13 cellular contexts compared by ENCODE assay signal in the genomic region with DNA sequence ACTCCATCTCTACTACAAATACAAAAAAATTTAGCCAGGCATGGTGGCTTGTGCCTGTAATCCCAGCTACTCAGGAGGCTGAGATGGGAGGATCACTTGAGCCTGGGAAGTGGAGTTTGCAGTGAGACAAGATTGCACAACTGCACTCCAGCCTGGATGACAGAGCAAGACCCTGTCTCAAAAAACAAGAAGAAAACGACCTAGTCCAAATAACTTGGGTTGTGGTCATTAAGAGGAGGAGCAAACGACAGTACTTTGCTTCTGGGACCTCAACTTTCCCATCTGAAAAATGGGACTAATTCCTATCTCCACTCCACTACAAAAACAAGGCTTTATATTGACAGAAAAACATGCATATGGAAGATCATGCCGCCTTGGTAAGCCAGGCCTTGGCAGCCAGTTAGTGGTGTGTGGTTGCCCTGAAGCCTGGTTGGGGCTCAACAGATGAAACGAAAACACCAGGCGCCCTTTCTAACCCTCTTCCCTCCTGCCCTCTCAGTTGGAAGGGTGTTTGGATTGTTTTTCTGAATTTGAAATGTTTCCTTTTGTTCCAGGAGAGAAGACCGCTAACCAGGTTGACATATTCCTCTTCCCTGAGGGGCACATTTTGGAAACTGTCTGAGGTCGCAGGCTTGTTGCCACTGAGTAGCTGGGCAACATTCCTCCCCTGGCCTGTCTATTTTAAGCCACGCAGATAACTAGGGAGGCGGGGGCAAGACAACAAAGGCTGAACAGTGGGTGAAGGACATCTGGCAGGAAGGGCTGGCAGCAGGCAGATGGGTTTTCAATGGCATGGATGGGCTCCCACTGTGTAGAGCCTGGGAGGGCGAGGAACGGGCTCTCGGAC. TPM values are rescaled to one million over a fixed set of nuclear protein-coding genes. Genes with fewer than 3 reads are reported as not detected.
DNase-seq lines count a peak whose midpoint lies in the region; TF ChIP-seq lines count a peak whose summit lies in the region.
"Had no signal": no experiment of that assay in that cellular context is flagged by ENCODE, and none has a peak within 500 bp of the region (broad histone marks: within the 10 kb centered on the region; RNA-seq: fewer than 3 reads in every experiment).

No MANE protein-coding gene starts in this region.

- WGBS in ectodermal cell, 2 experiments, result 31 to 32% methylated on average over 12 of the region's 12 CpGs
- WGBS in sigmoid colon, 2 donors, result 68 to 77% methylated on average over 12 of the region's 12 CpGs

- H3K36me3 ChIP-seq in ectodermal cell (ENCODE audit: control insufficient read depth, insufficient read depth, low read length), result no peaks in the 10 kb centered on the region
- H3K36me3 ChIP-seq in sigmoid colon, result no peaks in the 10 kb centered on the region
- no peaks in the 10 kb centered on the region for H3K36me3 ChIP-seq in tibial artery
- H3K36me3 ChIP-seq: suprapubic skin had no signal

- H3K4me1 ChIP-seq in ectodermal cell (ENCODE audit: control insufficient read depth, insufficient read depth, low read length), result peaks cover 3% of the 10 kb centered on the region
- no peaks in the 10 kb centered on the region for H3K4me1 ChIP-seq in sigmoid colon
- peaks cover 0 to 4% (median 0%) of the 10 kb centered on the region in 4 donors for H3K4me1 ChIP-seq in tibial artery
- H3K4me1 ChIP-seq: suprapubic skin had no signal

- no peak overlapping the region for H3K4me3 Mint-ChIP-seq in osteocyte (ENCODE audit: unreplicated experiment)
- H3K4me3 Mint-ChIP-seq in T-helper 2 cell treated with Interferon-gamma antibody and Interleukin-4, amounts not matched to agents 5 μg/mL and 100 μg/mL, for 36 hours, result no peak overlapping the region
- H3K4me3 Mint-ChIP-seq: CD4-positive, alpha-beta memory T cell had no signal

- intact Hi-C loops in sigmoid colon (cut with DNase I), result no loop called here
- intact Hi-C loops in tibial artery (cut with DNase I; ENCODE audit: low total_unique reads), result no loop called here

- H3K36me3 Mint-ChIP-seq in osteocyte (ENCODE audit: unreplicated experiment), result no peaks in the 10 kb centered on the region
- H3K36me3 Mint-ChIP-seq in T-helper 2 cell treated with Interferon-gamma antibody and Interleukin-4, amounts not matched to agents 5 μg/mL and 100 μg/mL, for 36 hours (ENCODE audit: low read depth), result no peaks in the 10 kb centered on the region
- H3K36me3 Mint-ChIP-seq: CD4-positive, alpha-beta memory T cell had no signal

- H3K27ac ChIP-seq in ectodermal cell (ENCODE audit: insufficient read depth, low read depth, low read length, poor library complexity, severe bottlenecking), result peak overlapping the region; percentile 84
- no peak overlapping the region for H3K27ac ChIP-seq in sigmoid colon
- no peak overlapping the region for H3K27ac ChIP-seq in tibial artery
- H3K27ac ChIP-seq: suprapubic skin, VCaP had no signal

- no peak for TF ChIP-seq POLR2A in sigmoid colon (IDR thresholded peaks at IDR 0.05)

- DNase-seq in DMS153 (lab: John Stamatoyannopoulos, UW), result peak; percentile 83
- peak; percentile 79 for DNase-seq in NCI-H2227 (lab: John Stamatoyannopoulos, UW; ENCODE audit: unreplicated experiment)
- no peak for DNase-seq in osteocyte (ENCODE audit: extremely low spot score, unreplicated experiment)
- DNase-seq in 8988T, result no peak
- no peak for DNase-seq in sigmoid colon
- no peak for DNase-seq in tibial artery
- DNase-seq in T-helper 2 cell treated with Interferon-gamma antibody and Interleukin-4, amounts not matched to agents 5 μg/mL and 100 μg/mL, for 36 hours (ENCODE audit: low spot score), result no peak
- DNase-seq: activated gamma-delta T cell; CD4-positive, alpha-beta memory T cell; stimulated activated CD4-positive, alpha-beta T cell treated with anti-CD3 and anti-CD28 coated beads, Interleukin-15, amount 100 ng/mL, for 24 hours had no signal

- no peaks in the 10 kb centered on the region for H3K9me3 Mint-ChIP-seq in osteocyte (ENCODE audit: unreplicated experiment)
- no peaks in the 10 kb centered on the region for H3K9me3 Mint-ChIP-seq in T-helper 2 cell treated with Interferon-gamma antibody and Interleukin-4, amounts not matched to agents 5 μg/mL and 100 μg/mL, for 36 hours

- H3K27me3 ChIP-seq in ectodermal cell (ENCODE audit: control insufficient read depth, insufficient read depth, low read length, poor library complexity, severe bottlenecking), result peaks cover 7% of the 10 kb centered on the region
- no peaks in the 10 kb centered on the region for H3K27me3 ChIP-seq in sigmoid colon
- H3K27me3 ChIP-seq in tibial artery, result no peaks in the 10 kb centered on the region
- H3K27me3 ChIP-seq: suprapubic skin had no signal

- no peaks in the 10 kb centered on the region for H3K27me3 Mint-ChIP-seq in osteocyte (ENCODE audit: unreplicated experiment)
- peaks cover 15% of the 10 kb centered on the region for H3K27me3 Mint-ChIP-seq in T-helper 2 cell treated with Interferon-gamma antibody and Interleukin-4, amounts not matched to agents 5 μg/mL and 100 μg/mL, for 36 hours (ENCODE audit: low read depth)
- H3K27me3 Mint-ChIP-seq: CD4-positive, alpha-beta memory T cell had no signal

- H3K27ac Mint-ChIP-seq in osteocyte (ENCODE audit: unreplicated experiment), result peak overlapping the region; percentile 64
- no peak overlapping the region for H3K27ac Mint-ChIP-seq in T-helper 2 cell treated with Interferon-gamma antibody and Interleukin-4, amounts not matched to agents 5 μg/mL and 100 μg/mL, for 36 hours

- H3K4me3 ChIP-seq in ectodermal cell (ENCODE audit: insufficient read depth, low read depth, low read length) (no peak overlapping the region), sigmoid colon (no peak overlapping the region), tibial artery (no peak overlapping the region)
- H3K4me3 ChIP-seq: suprapubic skin had no signal

- TF ChIP-seq CTCF in osteocyte (IDR thresholded peaks at IDR 0.05) (no peak), sigmoid colon (IDR thresholded peaks at IDR 0.05) (no peak), tibial artery (IDR thresholded peaks at IDR 0.05) (no peak)

- H3K4me1 Mint-ChIP-seq in osteocyte (ENCODE audit: unreplicated experiment), result peaks cover 10% of the 10 kb centered on the region
- no peaks in the 10 kb centered on the region for H3K4me1 Mint-ChIP-seq in T-helper 2 cell treated with Interferon-gamma antibody and Interleukin-4, amounts not matched to agents 5 μg/mL and 100 μg/mL, for 36 hours (ENCODE audit: low read depth)
- H3K4me1 Mint-ChIP-seq: CD4-positive, alpha-beta memory T cell had no signal

- no peak for TF ChIP-seq EP300 in sigmoid colon (IDR thresholded peaks at IDR 0.05)

- H3K9me3 ChIP-seq in ectodermal cell (ENCODE audit: control insufficient read depth, low read length) (no peaks in the 10 kb centered on the region), sigmoid colon (no peaks in the 10 kb centered on the region), tibial artery (no peaks in the 10 kb centered on the region)
- H3K9me3 ChIP-seq: suprapubic skin had no signal

RNA-seq across cellular contexts. Expression of a gene that starts 13.7 kb away (rescaled TPM):
- 26.1 TPM for polyA plus RNA-seq in ectodermal cell (2013, experiment 1 of 4)
- 28.8 TPM for polyA plus RNA-seq in ectodermal cell (2013, experiment 2 of 4)
- 21.4 TPM for polyA plus RNA-seq in ectodermal cell (2013, experiment 3 of 4)
- 22.9 TPM for polyA plus RNA-seq in ectodermal cell (2013, experiment 4 of 4)
- 27.5 and 29.9 TPM in 2 replicates for total RNA-seq in osteocyte
- total RNA-seq in sigmoid colon, result 10 to 100 TPM in 3 of 4 donors, 1 to 10 TPM in 1; 8.6 to 17.2 (median 15.3) TPM
- polyA plus RNA-seq in sigmoid colon, result 10 to 100 TPM; 53.2 to 64.7 (median 54.1) TPM

RNA-seq across cellular contexts. Expression of a gene that starts 56.6 kb away (rescaled TPM):
- polyA plus RNA-seq in ectodermal cell (2013, experiment 1 of 4), result 6.7 TPM
- 6.1 TPM for polyA plus RNA-seq in ectodermal cell (2013, experiment 2 of 4)
- polyA plus RNA-seq in ectodermal cell (2013, experiment 3 of 4), result 5.1 TPM
- polyA plus RNA-seq in ectodermal cell (2013, experiment 4 of 4), result 4.4 TPM
- total RNA-seq in osteocyte (13.1 and 13.4 TPM in 2 replicates), sigmoid colon (1 to 10 TPM; 1.6 to 3.8 (median 2.8) TPM)
- polyA plus RNA-seq in sigmoid colon, result 1 to 10 TPM; 1.2 to 5.3 (median 3.5) TPM

Comparison
In these comparisons a context has a peak if more than half of its experiments do, and no peak if none do; other contexts are left out.
1. DNase-seq: peak in DMS153 (single experiment) and NCI-H2227 (single experiment); none in osteocyte (single experiment), 8988T (single experiment), sigmoid colon (single experiment), tibial artery (0 of 2) and T-helper 2 cell treated with Interferon-gamma antibody and Interleukin-4, amounts not matched to agents 5 μg/mL and 100 μg/mL, for 36 hours (single experiment).